Comparison of ENCODE assay signal across 1 cellular context in the genomic region with DNA sequence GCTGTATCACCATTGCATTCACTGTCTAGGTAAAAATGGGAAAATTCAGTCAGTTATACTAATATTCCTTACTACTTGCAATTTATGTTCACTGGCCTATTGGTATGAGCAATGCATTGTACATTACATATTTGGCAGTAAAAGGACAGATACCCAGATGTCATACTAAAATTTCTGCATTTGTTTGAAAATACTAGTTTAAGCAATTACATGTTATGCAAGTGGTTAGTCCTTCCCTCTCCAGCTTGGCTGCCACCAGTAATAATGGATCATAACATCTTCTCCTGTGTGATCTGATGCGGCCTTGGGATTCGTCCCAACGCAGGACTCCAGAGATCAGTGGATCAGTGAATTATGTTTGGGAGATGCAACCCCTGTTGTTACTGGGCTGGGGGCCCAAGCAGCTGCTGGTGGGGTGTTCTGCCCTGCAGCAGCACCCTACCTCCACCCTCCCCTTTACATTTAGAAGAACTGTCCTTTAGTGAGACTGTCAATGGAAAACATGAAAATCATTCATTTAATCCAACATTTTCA.
TF ChIP-seq lines count a peak whose summit lies in the region.

No MANE protein-coding gene starts in this region.

TF ChIP-seq in HCT116, 20 proteins besides CTCF, POLR2A, EP300 and RAD21 (continued from another document):
- TF ChIP-seq, protein P1, sequence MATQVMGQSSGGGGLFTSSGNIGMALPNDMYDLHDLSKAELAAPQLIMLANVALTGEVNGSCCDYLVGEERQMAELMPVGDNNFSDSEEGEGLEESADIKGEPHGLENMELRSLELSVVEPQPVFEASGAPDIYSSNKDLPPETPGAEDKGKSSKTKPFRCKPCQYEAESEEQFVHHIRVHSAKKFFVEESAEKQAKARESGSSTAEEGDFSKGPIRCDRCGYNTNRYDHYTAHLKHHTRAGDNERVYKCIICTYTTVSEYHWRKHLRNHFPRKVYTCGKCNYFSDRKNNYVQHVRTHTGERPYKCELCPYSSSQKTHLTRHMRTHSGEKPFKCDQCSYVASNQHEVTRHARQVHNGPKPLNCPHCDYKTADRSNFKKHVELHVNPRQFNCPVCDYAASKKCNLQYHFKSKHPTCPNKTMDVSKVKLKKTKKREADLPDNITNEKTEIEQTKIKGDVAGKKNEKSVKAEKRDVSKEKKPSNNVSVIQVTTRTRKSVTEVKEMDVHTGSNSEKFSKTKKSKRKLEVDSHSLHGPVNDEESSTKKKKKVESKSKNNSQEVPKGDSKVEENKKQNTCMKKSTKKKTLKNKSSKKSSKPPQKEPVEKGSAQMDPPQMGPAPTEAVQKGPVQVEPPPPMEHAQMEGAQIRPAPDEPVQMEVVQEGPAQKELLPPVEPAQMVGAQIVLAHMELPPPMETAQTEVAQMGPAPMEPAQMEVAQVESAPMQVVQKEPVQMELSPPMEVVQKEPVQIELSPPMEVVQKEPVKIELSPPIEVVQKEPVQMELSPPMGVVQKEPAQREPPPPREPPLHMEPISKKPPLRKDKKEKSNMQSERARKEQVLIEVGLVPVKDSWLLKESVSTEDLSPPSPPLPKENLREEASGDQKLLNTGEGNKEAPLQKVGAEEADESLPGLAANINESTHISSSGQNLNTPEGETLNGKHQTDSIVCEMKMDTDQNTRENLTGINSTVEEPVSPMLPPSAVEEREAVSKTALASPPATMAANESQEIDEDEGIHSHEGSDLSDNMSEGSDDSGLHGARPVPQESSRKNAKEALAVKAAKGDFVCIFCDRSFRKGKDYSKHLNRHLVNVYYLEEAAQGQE (IDR thresholded peaks at IDR 0.05; ENCODE audit: low read depth), result no peak
- TF ChIP-seq, protein P2, sequence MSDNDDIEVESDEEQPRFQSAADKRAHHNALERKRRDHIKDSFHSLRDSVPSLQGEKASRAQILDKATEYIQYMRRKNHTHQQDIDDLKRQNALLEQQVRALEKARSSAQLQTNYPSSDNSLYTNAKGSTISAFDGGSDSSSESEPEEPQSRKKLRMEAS (IDR thresholded peaks at IDR 0.05), result no peak
- no peak for TF ChIP-seq SRF (IDR thresholded peaks at IDR 0.05; ENCODE audit: low read depth)
- TF ChIP-seq, protein P3, sequence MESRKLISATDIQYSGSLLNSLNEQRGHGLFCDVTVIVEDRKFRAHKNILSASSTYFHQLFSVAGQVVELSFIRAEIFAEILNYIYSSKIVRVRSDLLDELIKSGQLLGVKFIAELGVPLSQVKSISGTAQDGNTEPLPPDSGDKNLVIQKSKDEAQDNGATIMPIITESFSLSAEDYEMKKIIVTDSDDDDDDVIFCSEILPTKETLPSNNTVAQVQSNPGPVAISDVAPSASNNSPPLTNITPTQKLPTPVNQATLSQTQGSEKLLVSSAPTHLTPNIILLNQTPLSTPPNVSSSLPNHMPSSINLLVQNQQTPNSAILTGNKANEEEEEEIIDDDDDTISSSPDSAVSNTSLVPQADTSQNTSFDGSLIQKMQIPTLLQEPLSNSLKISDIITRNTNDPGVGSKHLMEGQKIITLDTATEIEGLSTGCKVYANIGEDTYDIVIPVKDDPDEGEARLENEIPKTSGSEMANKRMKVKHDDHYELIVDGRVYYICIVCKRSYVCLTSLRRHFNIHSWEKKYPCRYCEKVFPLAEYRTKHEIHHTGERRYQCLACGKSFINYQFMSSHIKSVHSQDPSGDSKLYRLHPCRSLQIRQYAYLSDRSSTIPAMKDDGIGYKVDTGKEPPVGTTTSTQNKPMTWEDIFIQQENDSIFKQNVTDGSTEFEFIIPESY (IDR thresholded peaks at IDR 0.05; ENCODE audit: extremely low read depth, insufficient replicate concordance, low read length), result no peak
- no peak for TF ChIP-seq TCF7L2 (IDR thresholded peaks at IDR 0.05; ENCODE audit: borderline replicate concordance, extremely low read depth, insufficient read depth, insufficient read length)
- TF ChIP-seq EZH2phosphoT487 (IDR thresholded peaks at IDR 0.05; ENCODE audit: borderline replicate concordance), result no peak
- no peak for TF ChIP-seq EGR1 (IDR thresholded peaks at IDR 0.05; ENCODE audit: low read depth)
- no peak for TF ChIP-seq YY1 (IDR thresholded peaks at IDR 0.05; ENCODE audit: extremely low read depth, insufficient replicate concordance, low read depth, low read length)
- no peak for TF ChIP-seq CEBPB (IDR thresholded peaks at IDR 0.05; ENCODE audit: low read depth)
